In the genomic region with DNA sequence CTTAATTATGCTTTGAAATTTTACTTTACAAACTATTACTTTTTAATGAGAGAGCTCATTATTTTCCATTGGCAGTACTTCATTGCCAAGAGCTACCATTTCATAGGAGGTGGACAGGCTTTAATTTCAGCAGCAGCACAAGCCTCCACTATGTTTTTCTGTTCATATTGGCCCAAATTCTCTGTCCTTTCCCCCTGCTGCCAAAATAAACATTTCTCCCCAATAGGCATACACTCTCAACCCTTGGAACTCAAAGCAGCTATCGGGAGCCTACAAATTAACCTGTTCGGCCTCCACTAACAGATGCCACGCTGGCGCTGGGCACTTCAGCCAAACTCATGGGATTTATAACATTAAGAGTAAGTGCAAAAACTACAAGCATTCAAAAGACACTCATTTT, we compare ENCODE assay signal across 1 cellular context.
TF ChIP-seq lines count a peak whose summit lies in the region.

No MANE protein-coding gene starts in this region.

TF ChIP-seq in GM23338, 12 proteins besides CTCF, POLR2A, EP300 and RAD21 (continued from another document):
- no peak for TF ChIP-seq ZNF462 (CRISPR knock-in tag; IDR thresholded peaks at IDR 0.05)
